ENCODE assay signal across 16 cellular contexts in genomic region chr1:64183985-64184440, GRCh38. TPM values are rescaled to one million over a fixed set of nuclear protein-coding genes. Genes with fewer than 3 reads are reported as not detected.
DNase-seq lines count a peak whose midpoint lies in the region; ATAC-seq, FAIRE-seq and TF ChIP-seq lines count a peak whose summit lies in the region.
"Had no signal": no experiment of that assay in that cellular context is flagged by ENCODE, and none has a peak within 500 bp of the region (broad histone marks: within the 10 kb centered on the region; RNA-seq: fewer than 3 reads in every experiment).

No MANE protein-coding gene starts in this region.

- TF ChIP-seq CTCF in keratinocyte (optimal IDR thresholded peaks at IDR 0.05 in 1 of 3, IDR thresholded peaks at IDR 0.05 in 1 of 3, conservative IDR thresholded peaks at IDR 0.05 in 1 of 3; ENCODE audit: extremely low read depth in 1 of 3, insufficient read depth in 2 of 3, low read length in 3 of 3) (no peak), H9 (conservative IDR thresholded peaks at IDR 0.05) (no peak)

- POLR2A ChIA-PET in naive thymus-derived CD8-positive, alpha-beta T cell (lab: Charles Lee), result no interaction called here

- DNase-seq in DMS153 treated with DMSO at 0.1 percent for 48 hours (lab: John Stamatoyannopoulos, UW; ENCODE audit: unreplicated experiment) (peak; percentile 31), MG63 (peak; percentile 39), amniotic epithelial cell (ENCODE audit: low read depth) (peak; percentile 72), keratinocyte (ENCODE audit: low read depth, low spot score) (peak; percentile 15), H9 (no peak), NCI-H2196 treated with DMSO at 0.1 percent for 48 hours (lab: John Stamatoyannopoulos, UW; ENCODE audit: unreplicated experiment) (no peak)
- no peak for DNase-seq in naive thymus-derived CD8-positive, alpha-beta T cell
- DNase-seq: activated CD4-positive, alpha-beta memory T cell treated with anti-CD3 and anti-CD28 coated beads, Interleukin-2, amount 10 ng/mL, durations not matched to agents 7 days and 5 days; activated naive CD4-positive, alpha-beta T cell; AML-193; GF-D8; head of caudate nucleus had no signal

- no peaks in the 10 kb centered on the region for H3K36me3 Mint-ChIP-seq in naive thymus-derived CD8-positive, alpha-beta T cell
- peaks cover 0 to 2% (median 0%) of the 10 kb centered on the region in 3 experiments; a peak in 3 of 7 replicates for H3K36me3 Mint-ChIP-seq in H9 (ENCODE audit: insufficient read depth in 1 of 3, low read depth in 3 of 3)
- H3K36me3 Mint-ChIP-seq: stimulated activated memory B cell treated with anti-CD40 and anti-IgM and Interleukin-4, amounts not matched to agents 10 μg/mL and 1 μg/mL and 100 μg/mL, for 72 hours had no signal

- H4K8ac ChIP-seq in H9 (replicated peaks; ENCODE audit: insufficient read length, low read depth, low read length), result no peak overlapping the region

- H3K36me3 ChIP-seq in MG63 (no peaks in the 10 kb centered on the region), keratinocyte (ENCODE audit: control insufficient read depth in 2 of 2, extremely low read depth in 1 of 2, insufficient read depth in 2 of 2, low read length in 2 of 2) (no peaks in the 10 kb centered on the region)

- no peak for ATAC-seq in GM19455 (IDR thresholded peaks at IDR 0.05; ENCODE audit: unreplicated experiment)
- no peak for ATAC-seq in naive thymus-derived CD8-positive, alpha-beta T cell
- ATAC-seq: stimulated activated memory B cell treated with anti-CD40 and anti-IgM and Interleukin-4, amounts not matched to agents 10 μg/mL and 1 μg/mL and 100 μg/mL, for 72 hours had no signal

- H3K9me3 ChIP-seq in MG63 (no peaks in the 10 kb centered on the region), keratinocyte (ENCODE audit: control insufficient read depth, low read depth, low read length) (no peaks in the 10 kb centered on the region), H9 (ENCODE audit: control insufficient read depth, low read depth, low read length) (no peaks in the 10 kb centered on the region)

- FAIRE-seq in keratinocyte (lab: Jason Lieb, UNC), result no peak

- H3K27me3 ChIP-seq in MG63 (no peaks in the 10 kb centered on the region), keratinocyte (ENCODE audit: control insufficient read depth, extremely low read depth, insufficient read depth, low read length) (no peaks in the 10 kb centered on the region), H9 (ENCODE audit: insufficient read depth, low read length) (no peaks in the 10 kb centered on the region)

- no CpG with 5 or more reads among the region's 5 CpGs for WGBS in H9 (ENCODE audit: extremely low coverage, insufficient read length, low lambda C conversion rate)

- no peak overlapping the region for H2BK120ac ChIP-seq in H9 (ENCODE audit: low read depth, low read length, poor library complexity, severe bottlenecking)

- H4K91ac ChIP-seq in H9 (ENCODE audit: insufficient read length, low read depth, low read length), result no peak overlapping the region

- H2AFZ ChIP-seq in keratinocyte (ENCODE audit: control insufficient read depth, low read length) (no peak overlapping the region), H9 (ENCODE audit: low read length) (no peak overlapping the region)

- peaks cover 0 to 4% (median 2%) of the 10 kb centered on the region in 5 donors for H3K27me3 Mint-ChIP-seq in naive thymus-derived CD8-positive, alpha-beta T cell
- peaks cover 2% of the 10 kb centered on the region; the same call in 1 of the 2 replicates for H3K27me3 Mint-ChIP-seq in H9 (ENCODE audit: low read depth)

- peak overlapping the region in 1 of 10 donors; percentile 27 for H3K27ac Mint-ChIP-seq in naive thymus-derived CD8-positive, alpha-beta T cell
- H3K27ac Mint-ChIP-seq in H9, result peak overlapping the region in 1 of 3 experiments; percentile 90; a peak in 2 of 7 replicates
- H3K27ac Mint-ChIP-seq: activated CD4-positive, alpha-beta memory T cell treated with anti-CD3 and anti-CD28 coated beads, Interleukin-2, amount 10 ng/mL, durations not matched to agents 7 days and 5 days; stimulated activated memory B cell treated with anti-CD40 and anti-IgM and Interleukin-4, amounts not matched to agents 10 μg/mL and 1 μg/mL and 100 μg/mL, for 72 hours had no signal

- H3K23ac ChIP-seq in H9 (ENCODE audit: insufficient read length, low read depth, low read length), result no peak overlapping the region

- H3T11ph ChIP-seq in H9 (ENCODE audit: low read length), result no peak overlapping the region

- no peak overlapping the region for H2BK5ac ChIP-seq in H9 (ENCODE audit: insufficient read length, low read length)

- peaks cover 0 to 8% (median 4%) of the 10 kb centered on the region in 4 donors for H3K4me1 Mint-ChIP-seq in naive thymus-derived CD8-positive, alpha-beta T cell
- peaks cover 4 to 15% of the 10 kb centered on the region in 2 experiments for H3K4me1 Mint-ChIP-seq in H9
- H3K4me1 Mint-ChIP-seq: activated CD4-positive, alpha-beta memory T cell treated with anti-CD3 and anti-CD28 coated beads, Interleukin-2, amount 10 ng/mL, durations not matched to agents 7 days and 5 days had no signal

- H3K56ac ChIP-seq in H9 (ENCODE audit: insufficient read length, low read depth, low read length), result no peak overlapping the region

- peaks cover 6% of the 10 kb centered on the region for H3K4me1 ChIP-seq in keratinocyte (ENCODE audit: control insufficient read depth, extremely low read depth, insufficient read depth, low read length)
- H3K4me1 ChIP-seq in H9 (ENCODE audit: insufficient read depth, low read length), result no peaks in the 10 kb centered on the region

- no peaks in the 10 kb centered on the region for H3K9me1 ChIP-seq in keratinocyte (ENCODE audit: control insufficient read depth, extremely low read depth, insufficient read depth, low read length)

- H3K79me1 ChIP-seq in H9 (ENCODE audit: insufficient read depth, low read depth, low read length, poor library complexity, severe bottlenecking), result no peaks in the 10 kb centered on the region

- dilution Hi-C loops in keratinocyte (cut with MboI; ENCODE audit: extremely low pct_ligation_motif_present, low sequenced_read_pairs), result no loop called here

- no peak overlapping the region for H4K5ac ChIP-seq in H9 (ENCODE audit: insufficient read length, low read depth, low read length)

- H3K9ac ChIP-seq in keratinocyte (ENCODE audit: control insufficient read depth, extremely low read depth, insufficient read depth, low read length) (no peak overlapping the region), H9 (ENCODE audit: extremely low read depth, insufficient read length, low read length) (no peak overlapping the region)

- H2BK15ac ChIP-seq in H9 (ENCODE audit: low read depth, low read length), result no peak overlapping the region

- H3K4me3 ChIP-seq in MG63, result no peak overlapping the region
- H3K4me3 ChIP-seq in keratinocyte (ENCODE audit: control insufficient read depth in 2 of 3, extremely low read depth in 1 of 3, insufficient read depth in 2 of 3, low read depth in 1 of 3, low read length in 3 of 3), result no peak overlapping the region
- H3K4me3 ChIP-seq: lung had no signal

- no peak overlapping the region for H3K4me3 Mint-ChIP-seq in naive thymus-derived CD8-positive, alpha-beta T cell
- H3K4me3 Mint-ChIP-seq in H9, result no peak overlapping the region
- H3K4me3 Mint-ChIP-seq: activated CD4-positive, alpha-beta memory T cell treated with anti-CD3 and anti-CD28 coated beads, Interleukin-2, amount 10 ng/mL, durations not matched to agents 7 days and 5 days; stimulated activated memory B cell treated with anti-CD40 and anti-IgM and Interleukin-4, amounts not matched to agents 10 μg/mL and 1 μg/mL and 100 μg/mL, for 72 hours had no signal

- no peak overlapping the region for H3K4me2 ChIP-seq in keratinocyte (ENCODE audit: control insufficient read depth, extremely low read depth, insufficient read depth, low read depth, low read length)
- no peak overlapping the region for H3K4me2 ChIP-seq in H9 (ENCODE audit: insufficient read depth, insufficient read length, low read length)

- no peak overlapping the region for H3K27ac ChIP-seq in keratinocyte (ENCODE audit: control insufficient read depth, insufficient read depth, low read length)
- no peak overlapping the region for H3K27ac ChIP-seq in H9 (ENCODE audit: insufficient read length, low read depth, low read length)

- no peak overlapping the region for H2BK12ac ChIP-seq in H9 (ENCODE audit: insufficient read length, low read depth, low read length)

- no peak overlapping the region for H3K4ac ChIP-seq in H9 (ENCODE audit: low read depth, low read length)

- no peak overlapping the region for H2AK5ac ChIP-seq in H9 (ENCODE audit: insufficient read length, low read length)

- H3K79me2 ChIP-seq in keratinocyte (ENCODE audit: control insufficient read depth, insufficient read depth, low read length) (no peaks in the 10 kb centered on the region), H9 (ENCODE audit: insufficient read depth, low read length) (no peaks in the 10 kb centered on the region)

- H3K18ac ChIP-seq in H9 (ENCODE audit: insufficient read length, low read depth, low read length), result no peak overlapping the region

- no peak overlapping the region for H3K14ac ChIP-seq in H9 (ENCODE audit: insufficient read depth, low read length)

- no peak overlapping the region for H2BK20ac ChIP-seq in H9 (ENCODE audit: low read depth, low read length, poor library complexity, severe bottlenecking)

- H4K20me1 ChIP-seq in keratinocyte (ENCODE audit: control insufficient read depth, extremely low read depth, insufficient read depth, low read length) (no peaks in the 10 kb centered on the region), H9 (ENCODE audit: control insufficient read depth, insufficient read depth, insufficient read length) (no peaks in the 10 kb centered on the region)

- H3K23me2 ChIP-seq in H9 (ENCODE audit: insufficient read length, low read depth, low read length, poor library complexity, severe bottlenecking), result no peaks in the 10 kb centered on the region

- H3K9me3 Mint-ChIP-seq in naive thymus-derived CD8-positive, alpha-beta T cell, result no peaks in the 10 kb centered on the region
- H3K9me3 Mint-ChIP-seq in H9, result no peaks in the 10 kb centered on the region
- H3K9me3 Mint-ChIP-seq: activated CD4-positive, alpha-beta memory T cell treated with anti-CD3 and anti-CD28 coated beads, Interleukin-2, amount 10 ng/mL, durations not matched to agents 7 days and 5 days; stimulated activated memory B cell treated with anti-CD40 and anti-IgM and Interleukin-4, amounts not matched to agents 10 μg/mL and 1 μg/mL and 100 μg/mL, for 72 hours had no signal

RNA-seq across cellular contexts. Expression of gene UBE2U, which starts 19.4 kb away (rescaled TPM):
- total RNA-seq in MG63 (2014; rRNA removed; shearing (Covaris generic); ENCODE audit: low replicate concordance), result not detected in 2 replicates
- polyA plus RNA-seq in keratinocyte, result not detected in 3 replicates
- polyA plus RNA-seq in keratinocyte (2011; ENCODE audit: low read depth), result not detected
- polyA plus RNA-seq in keratinocyte (2011; cell fraction: cytosol; rRNA removed), result not detected in 2 replicates
- polyA plus RNA-seq in keratinocyte (2011; cell fraction: nucleus; rRNA removed), result not detected in 2 replicates
- polyA plus RNA-seq in keratinocyte (2012; ENCODE audit: low replicate concordance), result not detected in 2 replicates
- not detected in 3 replicates for polyA minus RNA-seq in keratinocyte
- not detected for polyA minus RNA-seq in keratinocyte (2011; cell fraction: cytosol; rRNA and poly(A)+ RNA removed)
- polyA minus RNA-seq in keratinocyte (2011; cell fraction: nucleus; rRNA and poly(A)+ RNA removed), result not detected in 2 replicates
- total RNA-seq in naive thymus-derived CD8-positive, alpha-beta T cell, result not detected
- polyA plus RNA-seq in naive thymus-derived CD8-positive, alpha-beta T cell, result not detected
- not detected in 2 replicates for total RNA-seq in H9 (2021)
- total RNA-seq: activated CD4-positive, alpha-beta memory T cell treated with anti-CD3 and anti-CD28 coated beads, Interleukin-2, amount 10 ng/mL, durations not matched to agents 7 days and 5 days; lung; osteocyte had no signal
- polyA plus RNA-seq: lung had no signal

Comparison
In these comparisons a context has a peak if more than half of its experiments do, and no peak if none do; other contexts are left out.
1. DNase-seq: peak in DMS153 treated with DMSO at 0.1 percent for 48 hours (single experiment), MG63 (single experiment), amniotic epithelial cell (single experiment) and keratinocyte (single experiment); none in naive thymus-derived CD8-positive, alpha-beta T cell (0 of 10), H9 (single experiment) and NCI-H2196 treated with DMSO at 0.1 percent for 48 hours (single experiment).